ENCODE assay signal across 8 cellular contexts in the genomic region with DNA sequence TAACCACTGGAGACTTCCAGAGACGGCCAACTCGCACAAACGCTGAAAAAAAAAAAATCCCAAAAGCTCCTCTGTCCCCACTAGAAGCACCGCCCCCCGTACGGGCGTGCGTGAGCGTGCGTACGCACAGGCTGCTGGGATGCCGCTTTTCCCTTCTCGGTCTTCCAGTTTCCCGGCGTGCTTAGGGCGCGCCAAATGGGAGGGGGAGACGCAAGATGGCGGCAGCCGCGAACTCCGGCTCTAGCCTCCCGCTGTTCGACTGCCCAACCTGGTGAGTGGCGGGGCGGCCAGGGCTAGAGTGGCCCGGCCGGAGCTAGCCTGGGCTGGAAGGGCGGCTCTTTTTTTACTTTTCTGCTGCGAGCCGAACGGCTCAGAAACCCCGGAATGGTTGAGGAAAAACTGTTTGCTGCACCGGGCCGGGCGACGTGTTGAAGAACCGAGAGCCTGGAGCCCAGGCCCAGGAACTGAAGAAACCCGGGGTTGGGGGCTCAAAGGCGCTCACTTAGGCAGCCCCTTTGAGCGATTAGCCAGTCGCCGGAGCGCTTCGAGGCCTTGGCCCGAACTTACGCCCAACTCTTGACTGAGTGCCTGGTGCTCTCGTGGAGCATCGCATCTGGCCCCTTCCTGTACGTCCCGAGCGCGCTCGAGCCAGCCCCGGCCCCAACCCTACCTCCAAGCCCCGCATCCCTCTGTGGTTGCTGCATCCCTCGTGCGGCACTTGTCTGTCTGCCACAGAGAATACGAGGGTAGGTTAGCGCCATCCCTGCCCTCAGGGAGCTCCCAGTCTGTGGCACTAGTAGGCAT. TPM values are rescaled to one million over a fixed set of nuclear protein-coding genes. Genes with fewer than 3 reads are reported as not detected.
DNase-seq lines count a peak whose midpoint lies in the region; ATAC-seq, FAIRE-seq and TF ChIP-seq lines count a peak whose summit lies in the region.

A gene (plus strand): TSS at position 162 of the 804 bp plus-strand sequence. CDS start 54 bp downstream, at position 216.

- peak; percentile 31 for TF ChIP-seq POLR2A in breast epithelium (IDR thresholded peaks at IDR 0.05)

- peak within 1 kb of the TSS; percentile 100 for H3K9ac ChIP-seq in iPS-20b (ENCODE audit: low read depth, low read length)

- no peak for FAIRE-seq in small intestine (lab: Jason Lieb, UNC)

- no peak for TF ChIP-seq CTCF in VCaP (conservative IDR thresholded peaks at IDR 0.05)
- no peak for TF ChIP-seq CTCF in breast epithelium (IDR thresholded peaks at IDR 0.05)

- ATAC-seq in GM18858 (IDR thresholded peaks at IDR 0.05; ENCODE audit: unreplicated experiment) (peak; percentile 82), HG03097 (IDR thresholded peaks at IDR 0.05; ENCODE audit: low FRiP score, unreplicated experiment) (peak; percentile 87)

- 0% methylated on average over 54 to 60 of the region's 60 CpGs for WGBS in small intestine, 3 donors

- DNase-seq in A172 (ENCODE audit: low spot score), result peak; percentile 84
- DNase-seq in NCI-H2171 treated with DMSO at 0.1 percent for 48 hours (lab: John Stamatoyannopoulos, UW), result peak; percentile 97
- peak; percentile 85 to 90 for DNase-seq in breast epithelium (ENCODE audit: low spot score in 2 of 2)
- peak; percentile 96 for DNase-seq in small intestine

- H3K36me3 ChIP-seq in breast epithelium (no peaks in the 10 kb centered on the region), iPS-20b (ENCODE audit: insufficient read depth, low read depth, low read length) (peaks cover 36% of the 10 kb centered on the region), small intestine (ENCODE audit: control insufficient read depth in 2 of 2, insufficient read depth in 2 of 2, low read length in 2 of 2) (peaks cover 0 to 2% of the 10 kb centered on the region in 2 donors)

- H3K27me3 ChIP-seq in breast epithelium, result no peaks in the 10 kb centered on the region
- H3K27me3 ChIP-seq in iPS-20b (ENCODE audit: insufficient read depth, low read length), result no peaks in the 10 kb centered on the region
- H3K27me3 ChIP-seq in small intestine (ENCODE audit: control insufficient read depth in 2 of 2, insufficient read depth in 2 of 2, low read length in 2 of 2), result no peaks in the 10 kb centered on the region

- intact Hi-C loops in breast epithelium (cut with DNase I; ENCODE audit: low total_unique reads), result no loop called here

- H3K9me3 ChIP-seq in breast epithelium (no peaks in the 10 kb centered on the region), iPS-20b (ENCODE audit: insufficient read depth, low read depth, low read length) (no peaks in the 10 kb centered on the region), small intestine (ENCODE audit: control insufficient read depth, low read depth) (no peaks in the 10 kb centered on the region)

- H3K4me1 ChIP-seq in breast epithelium (peaks cover 5 to 14% of the 10 kb centered on the region in 2 donors), iPS-20b (ENCODE audit: insufficient read depth, low read length) (peaks cover 5% of the 10 kb centered on the region; the same call in 1 of the 2 replicates), small intestine (ENCODE audit: control insufficient read depth in 2 of 2, insufficient read depth in 1 of 2, low read depth in 1 of 2, low read length in 1 of 2) (peaks cover 5 to 9% of the 10 kb centered on the region in 2 donors)

- peak within 1 kb of the TSS; percentile 84 for H3K27ac ChIP-seq in VCaP
- H3K27ac ChIP-seq in breast epithelium, result peak within 1 kb of the TSS; percentile 88 to 90
- H3K27ac ChIP-seq in iPS-20b (ENCODE audit: low read length), result peak within 1 kb of the TSS; percentile 98
- peak within 1 kb of the TSS; percentile 53 to 84 for H3K27ac ChIP-seq in small intestine (ENCODE audit: low read depth in 1 of 2, low read length in 1 of 2)

- H3K4me3 ChIP-seq in breast epithelium (peak within 1 kb of the TSS; percentile 72 to 94 (median 74)), iPS-20b (ENCODE audit: low read length) (peak within 1 kb of the TSS; percentile 98), small intestine (ENCODE audit: low read depth in 1 of 2, low read length in 2 of 2) (peak within 1 kb of the TSS; percentile 90 to 95)

RNA-seq across cellular contexts. Expression of the gene that starts here (rescaled TPM):
- total RNA-seq in A172 (2014; rRNA removed; shearing (Covaris generic)), result 35.6 and 37.2 TPM in 2 replicates
- 10 to 100 TPM; 36.1 to 43.5 (median 37.9) TPM for total RNA-seq in breast epithelium
- polyA plus RNA-seq in small intestine, result 10 to 100 TPM; 26.6 to 30.0 (median 29.9) TPM

Comparison
In these comparisons a context has a peak if more than half of its experiments do, and no peak if none do; other contexts are left out.
1. Peak in every context shown above with its lines: DNase-seq, ATAC-seq, H3K4me3 ChIP-seq and H3K27ac ChIP-seq.